ENCODE assay signal across 9 cellular contexts in genomic region chr15:31361764-31362120, GRCh38. TPM values are rescaled to one million over a fixed set of nuclear protein-coding genes. Genes with fewer than 3 reads are reported as not detected.
A peak's percentile ranks its signal among the peaks of the same experiment; 100 is the strongest.
DNase-seq lines count a peak whose midpoint lies in the region; ATAC-seq lines count a peak whose summit lies in the region.
"Had no signal": no experiment of that assay in that cellular context is flagged by ENCODE, and none has a peak within 500 bp of the region (broad histone marks: within the 10 kb centered on the region; RNA-seq: fewer than 3 reads in every experiment).

No MANE protein-coding gene starts in this region.

- H3K4me3 ChIP-seq in trophoblast cell (ENCODE audit: low read depth, low read length) (no peak overlapping the region), GM23248 (no peak overlapping the region)

- H3K79me2 ChIP-seq in trophoblast cell (ENCODE audit: control insufficient read depth, insufficient read depth, low read length, poor library complexity) (peaks cover 19% of the 10 kb centered on the region), GM23248 (ENCODE audit: insufficient read depth) (peaks cover 99% of the 10 kb centered on the region)

- no peak overlapping the region for H3K23ac ChIP-seq in trophoblast cell (ENCODE audit: low read length)

- no CpG with 5 or more reads among the region's 2 CpGs for WGBS in trophoblast cell (ENCODE audit: extremely low coverage, insufficient coverage, insufficient read length)
- WGBS in GM23248 (ENCODE audit: low coverage in 1 of 2, low lambda C conversion rate in 2 of 2, missing lambda C conversion rate in 2 of 2), 2 experiments, result 14% methylated on average over 2 of the region's 2 CpGs; no CpG with 5 or more reads in 1 of the 2 experiments

- H3K14ac ChIP-seq in trophoblast cell (ENCODE audit: low read length), result peak overlapping the region; percentile 21

- H3K79me1 ChIP-seq in trophoblast cell (ENCODE audit: low read length), result peaks cover 30% of the 10 kb centered on the region

- H3K9ac ChIP-seq in trophoblast cell (ENCODE audit: low read length) (no peak overlapping the region), GM23248 (no peak overlapping the region)

- H4K8ac ChIP-seq in trophoblast cell (ENCODE audit: low read depth, low read length), result no peak overlapping the region

- H2AK5ac ChIP-seq in trophoblast cell (ENCODE audit: low read length), result no peak overlapping the region

- peak overlapping the region; percentile 81 for H3K4me3 Mint-ChIP-seq in central memory CD8-positive, alpha-beta T cell

- H3K27ac Mint-ChIP-seq in central memory CD8-positive, alpha-beta T cell (ENCODE audit: low read depth), result peak overlapping the region; percentile 95

- H3K36me3 Mint-ChIP-seq in central memory CD8-positive, alpha-beta T cell (ENCODE audit: insufficient read depth), result peaks cover 53% of the 10 kb centered on the region

- no peaks in the 10 kb centered on the region for H3K9me2 ChIP-seq in GM23248 (ENCODE audit: insufficient read depth)

- no peak overlapping the region for H3K4me2 ChIP-seq in trophoblast cell (ENCODE audit: low read length)
- no peak overlapping the region for H3K4me2 ChIP-seq in GM23248 (ENCODE audit: unreplicated experiment)

- H2BK120ac ChIP-seq in trophoblast cell (ENCODE audit: insufficient read depth, low read length, poor library complexity), result peak overlapping the region; percentile 16

- H2AFZ ChIP-seq in trophoblast cell (ENCODE audit: insufficient read depth, low read length, poor library complexity), result no peak overlapping the region
- no peak overlapping the region for H2AFZ ChIP-seq in GM23248

- H3K36me3 ChIP-seq in KOPT-K1 (ENCODE audit: insufficient read depth, low read length), result peaks cover 9% of the 10 kb centered on the region; the same call in 1 of the 2 replicates
- peaks cover 0 to 2% of the 10 kb centered on the region in 2 experiments for H3K36me3 ChIP-seq in trophoblast cell (ENCODE audit: control insufficient read depth in 1 of 2, insufficient read depth in 2 of 2, low read length in 2 of 2)
- H3K36me3 ChIP-seq in GM23248 (ENCODE audit: low read depth), result no peaks in the 10 kb centered on the region

- H4K12ac ChIP-seq in trophoblast cell (ENCODE audit: low read depth, low read length), result no peak overlapping the region

- H3K9me3 ChIP-seq in KOPT-K1 (ENCODE audit: insufficient read depth, low read length, poor library complexity, severe bottlenecking), result no peaks in the 10 kb centered on the region
- peaks cover 2% of the 10 kb centered on the region for H3K9me3 ChIP-seq in trophoblast cell (ENCODE audit: insufficient read depth, low read depth, low read length)
- no peaks in the 10 kb centered on the region for H3K9me3 ChIP-seq in GM23248 (ENCODE audit: low read depth)

- in situ Hi-C loops in GM23248 (cut with MboI), result no loop called here

- no peaks in the 10 kb centered on the region for H3K27me3 Mint-ChIP-seq in central memory CD8-positive, alpha-beta T cell

- H3K27ac ChIP-seq in KOPT-K1 (ENCODE audit: low read depth, low read length, poor library complexity, severe bottlenecking) (peak overlapping the region; percentile 98), trophoblast cell (ENCODE audit: low read depth, low read length) (peak overlapping the region; percentile 70), GM23248 (no peak overlapping the region)
- H3K27ac ChIP-seq: 22Rv1 had no signal

- H3K27me3 ChIP-seq in trophoblast cell (ENCODE audit: insufficient read depth, low read length), result no peaks in the 10 kb centered on the region
- H3K27me3 ChIP-seq in GM23248 (replicated peaks; ENCODE audit: insufficient read depth), result no peaks in the 10 kb centered on the region

- DNase-seq in DMS 273 (lab: John Stamatoyannopoulos, UW; ENCODE audit: unreplicated experiment) (peak; percentile 58), DMS 273 treated with DMSO at 0.1 percent for 48 hours (lab: John Stamatoyannopoulos, UW) (no peak), trophoblast cell (no peak), GM23248 (no peak), germinal center (ENCODE audit: low spot score) (no peak), NCI-H2227 (lab: John Stamatoyannopoulos, UW; ENCODE audit: unreplicated experiment) (no peak)
- no peak for DNase-seq in central memory CD8-positive, alpha-beta T cell (ENCODE audit: low spot score in 2 of 2)

- H2BK12ac ChIP-seq in trophoblast cell (ENCODE audit: low read length), result no peak overlapping the region

- peak overlapping the region; percentile 42 for H3K18ac ChIP-seq in trophoblast cell (ENCODE audit: low read length)

- H3K4me1 ChIP-seq in trophoblast cell (ENCODE audit: control insufficient read depth in 1 of 2, insufficient read depth in 2 of 2, low read length in 2 of 2) (peaks cover 69 to 78% of the 10 kb centered on the region in 2 experiments), GM23248 (ENCODE audit: insufficient read depth) (peaks cover 17% of the 10 kb centered on the region)

- no peaks in the 10 kb centered on the region for H4K20me1 ChIP-seq in GM23248 (ENCODE audit: insufficient read depth)

- H2BK5ac ChIP-seq in trophoblast cell (ENCODE audit: low read depth, low read length, poor library complexity), result no peak overlapping the region

- H3K9me3 Mint-ChIP-seq in central memory CD8-positive, alpha-beta T cell, result no peaks in the 10 kb centered on the region

- no peak for ATAC-seq in central memory CD8-positive, alpha-beta T cell (replicated peaks; ENCODE audit: extremely low read depth, poor library complexity, severe bottlenecking)

- no peaks in the 10 kb centered on the region for H3F3A ChIP-seq in GM23248 (ENCODE audit: insufficient read depth)

- peak overlapping the region; percentile 72 for H4K91ac ChIP-seq in trophoblast cell (ENCODE audit: low read depth, low read length)

- no peak overlapping the region for H3K4ac ChIP-seq in trophoblast cell (ENCODE audit: low read depth, low read length)

- peaks cover 99% of the 10 kb centered on the region for H3K4me1 Mint-ChIP-seq in central memory CD8-positive, alpha-beta T cell

RNA-seq across cellular contexts. Expression of gene KLF13, which starts 35.1 kb away (rescaled TPM):
- 76.0 and 79.4 TPM in 2 replicates for polyA plus RNA-seq in trophoblast cell (2013)
- 27.8 and 38.9 TPM in 2 replicates for total RNA-seq in GM23248 (2014; rRNA removed; shearing (Covaris generic))
- polyA plus RNA-seq in GM23248 (2016; fragmentation: Nextera tagmentation; extraction: Ambion mirVana), result 8.0 and 9.1 TPM in 2 replicates
